Comparison of ENCODE assay signal across 8 cellular contexts in genomic region chr6:41547799-41548097, GRCh38. TPM values are rescaled to one million over a fixed set of nuclear protein-coding genes. Genes with fewer than 3 reads are reported as not detected.
DNase-seq lines count a peak whose midpoint lies in the region; ATAC-seq, FAIRE-seq and TF ChIP-seq lines count a peak whose summit lies in the region.

No MANE protein-coding gene starts in this region.

- H2AFZ ChIP-seq in GM12878 (ENCODE audit: control insufficient read depth, low read depth, low read length), result no peak overlapping the region
- H2AFZ ChIP-seq in HepG2 (ENCODE audit: low read length), result no peak overlapping the region

- DNase-seq in T-helper 2 cell treated with Interferon-gamma antibody and Interleukin-4, amounts not matched to agents 5 μg/mL and 100 μg/mL, for 36 hours (ENCODE audit: low spot score), result no peak
- DNase-seq in T-helper 2 cell (no peak), GM12878 (ENCODE audit: low read depth, low spot score) (no peak), HepG2 (ENCODE audit: low spot score) (no peak), testis (no peak), retina (no peak), Kasumi-1 (lab: John Stamatoyannopoulos, UW) (no peak)

- H3K9ac ChIP-seq in GM12878 (ENCODE audit: control insufficient read depth, insufficient read depth, low read length) (peak overlapping the region; percentile 71), HepG2 (ENCODE audit: insufficient read depth, low read depth, low read length) (peak overlapping the region; percentile 86)

- peaks cover 16% of the 10 kb centered on the region for H3K4me1 ChIP-seq in GM12878 (ENCODE audit: control insufficient read depth, insufficient read depth, low read length)
- peaks cover 67% of the 10 kb centered on the region for H3K4me1 ChIP-seq in HepG2 (ENCODE audit: insufficient read depth, low read length)
- peaks cover 21% of the 10 kb centered on the region for H3K4me1 ChIP-seq in testis

- no peak overlapping the region for H3K27ac Mint-ChIP-seq in T-helper 2 cell treated with Interferon-gamma antibody and Interleukin-4, amounts not matched to agents 5 μg/mL and 100 μg/mL, for 36 hours

- H3K27me3 ChIP-seq in GM12878 (replicated peaks in 1 of 2; ENCODE audit: control insufficient read depth in 2 of 2, insufficient read depth in 2 of 2, low read length in 1 of 2) (no peaks in the 10 kb centered on the region), HepG2 (ENCODE audit: control insufficient read depth in 1 of 2, insufficient read depth in 2 of 2, low read length in 2 of 2) (no peaks in the 10 kb centered on the region), testis (no peaks in the 10 kb centered on the region)

- TF ChIP-seq CTCF in GM12878 (IDR thresholded peaks at IDR 0.05 in 2 of 3, conservative IDR thresholded peaks at IDR 0.05 in 1 of 3; ENCODE audit: control insufficient read depth in 2 of 3, extremely low read depth in 1 of 3, insufficient read depth in 1 of 3, low read depth in 3 of 3, low read length in 3 of 3) (no peak), HepG2 (CRISPR knock-in tag; IDR thresholded peaks at IDR 0.05) (no peak), testis (IDR thresholded peaks at IDR 0.05) (no peak)

- TF ChIP-seq POLR2A in GM12878 (IDR thresholded peaks at IDR 0.05; ENCODE audit: low read depth, low read length) (no peak), HepG2 (IDR thresholded peaks at IDR 0.05; ENCODE audit: insufficient read depth in 1 of 2, low read depth in 2 of 2, low read length in 2 of 2) (no peak), testis (IDR thresholded peaks at IDR 0.05) (no peak)

- H3K4me1 Mint-ChIP-seq in T-helper 2 cell treated with Interferon-gamma antibody and Interleukin-4, amounts not matched to agents 5 μg/mL and 100 μg/mL, for 36 hours (ENCODE audit: low read depth), result peaks cover 14% of the 10 kb centered on the region

- H3K9me3 ChIP-seq in GM12878 (replicated peaks; ENCODE audit: control insufficient read depth, insufficient read depth, low read length) (no peaks in the 10 kb centered on the region), HepG2 (ENCODE audit: low read length) (no peaks in the 10 kb centered on the region), testis (no peaks in the 10 kb centered on the region)

- peaks cover 69% of the 10 kb centered on the region for H3K27me3 Mint-ChIP-seq in T-helper 2 cell treated with Interferon-gamma antibody and Interleukin-4, amounts not matched to agents 5 μg/mL and 100 μg/mL, for 36 hours (ENCODE audit: low read depth)

- SMC1A ChIA-PET in GM12878 (lab: Charles Lee; ENCODE audit: uncharacterized antibody, unreplicated experiment), result interaction anchor here (1.6 kb wide), 1 partner anchor 15 kb away, joined by 4 read pairs; no protein-coding TSS in a partner anchor

- POLR2A ChIA-PET in GM12878 (lab: Charles Lee) (interaction anchor here (1.0 to 1.8 kb wide), 4 partner anchors 8 to 122 kb away, joined by 3 to 6 read pairs (median 4); no protein-coding TSS in a partner anchor), HepG2 (lab: Yijun Ruan, JAX) (interaction anchor here (0.9 to 7.7 kb wide), 8 partner anchors 21 to 91 kb away, joined by 3 to 90 read pairs (median 6); no protein-coding TSS in a partner anchor)

- in situ Hi-C loops in GM12878 (cut with MboI) (no loop called here), HepG2 (cut with HindIII; ENCODE audit: extremely low pct_ligation_motif_present, low pct_unique_long_range_greater_than_20kb) (loop anchor here (5.0 kb wide), 2 partner anchors 45 to 120 kb away; no protein-coding TSS in a partner anchor)

- CTCF ChIA-PET in GM12878 (lab: Yijun Ruan, JAX) (interaction anchor here (1.6 kb wide), 1 partner anchor 83 kb away, joined by 4 read pairs; no protein-coding TSS in a partner anchor), HepG2 (lab: Yijun Ruan, JAX; ENCODE audit: low intra/inter-chr PET ratio, low total read pairs) (interaction anchor here (1.8 kb wide), 1 partner anchor 44 kb away, joined by 5 read pairs; no protein-coding TSS in a partner anchor)

- peaks cover 37% of the 10 kb centered on the region for H3K79me2 ChIP-seq in GM12878 (ENCODE audit: control insufficient read depth, insufficient read depth, low read length)
- peaks cover 83% of the 10 kb centered on the region for H3K79me2 ChIP-seq in HepG2 (ENCODE audit: insufficient read depth, low read length)

- H3K36me3 Mint-ChIP-seq in T-helper 2 cell treated with Interferon-gamma antibody and Interleukin-4, amounts not matched to agents 5 μg/mL and 100 μg/mL, for 36 hours (ENCODE audit: low read depth), result peaks cover 5% of the 10 kb centered on the region

- peak; percentile 7 for ATAC-seq in GM12878
- ATAC-seq in HepG2, result peak; percentile 12
- ATAC-seq in GM19467 (IDR thresholded peaks at IDR 0.05; ENCODE audit: unreplicated experiment), result no peak

- no peak for TF ChIP-seq EP300 in GM12878 (IDR thresholded peaks at IDR 0.05; ENCODE audit: borderline replicate concordance in 1 of 2, control insufficient read depth in 1 of 2, low read depth in 2 of 2, low read length in 2 of 2)
- TF ChIP-seq EP300 in HepG2 (IDR thresholded peaks at IDR 0.05; ENCODE audit: low read depth in 2 of 2, low read length in 2 of 2), result no peak
- TF ChIP-seq EP300 in HepG2 (CRISPR knock-in tag; IDR thresholded peaks at IDR 0.05; ENCODE audit: borderline replicate concordance), result no peak

- no peaks in the 10 kb centered on the region for H3K9me3 Mint-ChIP-seq in T-helper 2 cell treated with Interferon-gamma antibody and Interleukin-4, amounts not matched to agents 5 μg/mL and 100 μg/mL, for 36 hours

- WGBS in GM12878 (ENCODE audit: insufficient coverage, insufficient replicate concordance, low lambda C conversion rate, missing lambda C conversion rate), result 6% methylated on average over 21 of the region's 21 CpGs
- 2% methylated on average over 21 of the region's 21 CpGs for WGBS in HepG2 (ENCODE audit: low lambda C conversion rate)
- WGBS in testis, 2 donors, result 27 to 31% methylated on average over 6 to 16 of the region's 21 CpGs

- intact Hi-C loops in GM12878 (cut with micrococcal nuclease; ENCODE audit: unreplicated experiment) (loop anchor here (2.0 to 5.0 kb wide), 5 partner anchors 45 to 185 kb away; no protein-coding TSS in a partner anchor), HepG2 (cut with micrococcal nuclease; ENCODE audit: unreplicated experiment) (loop anchor here (1.0 to 5.0 kb wide), 6 partner anchors 28 to 180 kb away; no protein-coding TSS in a partner anchor), testis (cut with DNase I; ENCODE audit: low total_unique reads) (no loop called here)

- H3K4me3 ChIP-seq in GM12878 (peak overlapping the region; percentile 91), HepG2 (replicated peaks in 1 of 3; ENCODE audit: insufficient read depth in 1 of 3, low read depth in 2 of 3, low read length in 3 of 3) (peak overlapping the region; percentile 67 to 99 (median 99)), testis (peak overlapping the region; percentile 73 to 74)

- peaks cover 25% of the 10 kb centered on the region for H4K20me1 ChIP-seq in GM12878 (ENCODE audit: control insufficient read depth, insufficient read depth)
- peaks cover 54% of the 10 kb centered on the region for H4K20me1 ChIP-seq in HepG2 (ENCODE audit: insufficient read depth, low read length)

- H3K36me3 ChIP-seq in GM12878 (ENCODE audit: control insufficient read depth in 2 of 2, insufficient read depth in 2 of 2, low read length in 1 of 2) (peaks cover 0 to 2% of the 10 kb centered on the region in 2 experiments; a peak in 3 of 4 replicates), HepG2 (replicated peaks in 1 of 2; ENCODE audit: control insufficient read depth in 1 of 2, insufficient read depth in 2 of 2, low read length in 2 of 2) (peaks cover 13 to 32% of the 10 kb centered on the region in 2 experiments), testis (ENCODE audit: low read depth, missing control alignments) (no peaks in the 10 kb centered on the region)

- TF ChIP-seq RAD21 in GM12878 (IDR thresholded peaks at IDR 0.05; ENCODE audit: insufficient read depth, low read depth, low read length) (no peak), HepG2 (CRISPR knock-in tag; IDR thresholded peaks at IDR 0.05) (no peak)

- no TSS peak for BruUV-seq in GM12878 (replicated peaks; lab: Mats Ljungman, UMichigan)
- no TSS peak for BruUV-seq in HepG2 (replicated peaks; lab: Mats Ljungman, UMichigan)

- H3K4me3 Mint-ChIP-seq in T-helper 2 cell treated with Interferon-gamma antibody and Interleukin-4, amounts not matched to agents 5 μg/mL and 100 μg/mL, for 36 hours, result peak overlapping the region; percentile 88

- no peak for FAIRE-seq in GM12878 (lab: Jason Lieb, UNC)
- FAIRE-seq in HepG2 (lab: Jason Lieb, UNC), result no peak

- H3K27ac ChIP-seq in GM12878 (ENCODE audit: control insufficient read depth, insufficient read depth) (no peak overlapping the region; the same call in 1 of the 2 replicates), HepG2 (ENCODE audit: extremely low read length, insufficient read depth, low read length) (peak overlapping the region; percentile 65), testis (no peak overlapping the region)

- peak overlapping the region; percentile 64 for H3K4me2 ChIP-seq in GM12878 (ENCODE audit: control insufficient read depth, insufficient read depth)
- H3K4me2 ChIP-seq in HepG2 (ENCODE audit: low read depth, low read length), result peak overlapping the region; percentile 95

- RAD21 ChIA-PET in GM12878 (lab: Charles Lee; ENCODE audit: unreplicated experiment), result interaction anchor here (2.3 to 3.3 kb wide), 2 partner anchors 83 to 86 kb away, joined by 10 to 16 read pairs; no protein-coding TSS in a partner anchor

RNA-seq across cellular contexts. Expression of gene FOXP4, which starts 1.6 kb away (rescaled TPM):
- 18.2 and 18.6 TPM in 2 replicates for total RNA-seq in GM12878 (2013; cell fraction: nucleolus; rRNA removed)
- total RNA-seq in GM12878 (2014; rRNA removed) (3.4 and 5.1 TPM in 2 replicates), GM12878 (2014; rRNA removed; fragmentation: Illumina TruSeq; extraction: Trizol) (1.8 and 2.3 TPM in 2 replicates), GM12878 (2021) (41.6 and 46.1 TPM in 2 replicates), HepG2 (2016; rRNA removed; fragmentation: Illumina TruSeq; extraction: Trizol) (11.0 TPM in 2 replicates), testis (10 to 100 TPM; 39.7 to 50.2 TPM)
- 4.1 TPM for polyA plus RNA-seq in GM12878 (2011; ENCODE audit: low read depth)
- polyA plus RNA-seq in GM12878 (2011; rRNA removed) (0.73 and 2.3 TPM in 2 replicates), GM12878 (2014; fragmentation: Illumina TruSeq; extraction: Trizol) (1.9 and 6.3 TPM in 2 replicates), GM12878 (2014; fragmentation: Nextera tagmentation; extraction: Ambion mirVana) (under 1 TPM; 0.31 to 0.40 TPM), GM12878 (2014; rRNA removed) (12.0 and 16.6 TPM in 2 replicates), GM12878 (2016; fragmentation: Nextera tagmentation; extraction: Ambion mirVana) (1 to 10 TPM; 2.1 to 2.3 TPM), HepG2 (2011; rRNA removed) (12.4 and 15.9 TPM in 2 replicates), testis (ENCODE audit: insufficient read depth, low read depth, low replicate concordance) (38.0 TPM)
- 4.1 and 4.7 TPM in 2 replicates for polyA plus RNA-seq in GM12878 (2011; cell fraction: cytosol; rRNA removed)
- 18.4 and 27.1 TPM in 2 replicates for polyA plus RNA-seq in GM12878 (2011; cell fraction: nucleus; rRNA removed)
- polyA plus RNA-seq in GM12878 (2012), result 18.6 and 19.7 TPM in 2 replicates
- polyA minus RNA-seq in GM12878 (2011; rRNA and poly(A)+ RNA removed), result 3.1 and 7.7 TPM in 2 replicates
- polyA minus RNA-seq in GM12878 (2011; cell fraction: cytosol; rRNA and poly(A)+ RNA removed), result 12.6 and 13.3 TPM in 2 replicates
- 4.7 and 9.2 TPM in 2 replicates for polyA minus RNA-seq in GM12878 (2011; cell fraction: nucleus; rRNA and poly(A)+ RNA removed)
- total RNA-seq in HepG2 (2016; cell fraction: cytosol; rRNA removed; fragmentation: Illumina TruSeq; extraction: Trizol; ENCODE audit: low read depth), result 2.8 and 3.0 TPM in 2 replicates
- total RNA-seq in HepG2 (2016; cell fraction: insoluble cytoplasmic fraction; rRNA removed; fragmentation: Illumina TruSeq; extraction: Trizol), result 9.5 and 11.3 TPM in 2 replicates
- total RNA-seq in HepG2 (2016; cell fraction: membrane; rRNA removed; fragmentation: Illumina TruSeq; extraction: Trizol), result 15.4 and 15.8 TPM in 2 replicates
- 14.9 TPM in 2 replicates for total RNA-seq in HepG2 (2016; cell fraction: nucleus; rRNA removed; fragmentation: Illumina TruSeq; extraction: Trizol)
- polyA plus RNA-seq in HepG2 (2011; cell fraction: cytosol; rRNA removed), result 6.6 and 10.1 TPM in 2 replicates
- 47.8 and 59.4 TPM in 2 replicates for polyA plus RNA-seq in HepG2 (2011; cell fraction: nucleus; rRNA removed)
- polyA plus RNA-seq in HepG2 (2012), result 53.6 and 69.1 TPM in 2 replicates
- polyA plus RNA-seq in HepG2 (2016; cell fraction: cytosol; fragmentation: Illumina TruSeq; extraction: Trizol; ENCODE audit: low read depth), result 10.9 and 11.7 TPM in 2 replicates
- 37.6 and 56.8 TPM in 2 replicates for polyA plus RNA-seq in HepG2 (2016; cell fraction: insoluble cytoplasmic fraction; fragmentation: Illumina TruSeq; extraction: Trizol; ENCODE audit: low read depth)
- polyA plus RNA-seq in HepG2 (2016; cell fraction: membrane; fragmentation: Illumina TruSeq; extraction: Trizol; ENCODE audit: low read depth), result 44.1 and 44.7 TPM in 2 replicates
- polyA plus RNA-seq in HepG2 (2016; cell fraction: nucleus; fragmentation: Illumina TruSeq; extraction: Trizol; ENCODE audit: insufficient read depth, low read depth), result 75.1 and 80.7 TPM in 2 replicates
- polyA minus RNA-seq in HepG2 (2011; rRNA and poly(A)+ RNA removed; ENCODE audit: low replicate concordance), result 3.3 and 26.4 TPM in 2 replicates
- 29.5 and 30.0 TPM in 2 replicates for polyA minus RNA-seq in HepG2 (2011; cell fraction: cytosol; rRNA and poly(A)+ RNA removed)
- polyA minus RNA-seq in HepG2 (2011; cell fraction: nucleus; rRNA and poly(A)+ RNA removed), result 15.2 and 15.5 TPM in 2 replicates
